In genomic region chr16:85750021-85750826, GRCh38 we compare ENCODE assay signal across 1 cellular context.
TF ChIP-seq lines count a peak whose summit lies in the region.

No MANE protein-coding gene starts in this region.

TF ChIP-seq in H1, 55 proteins besides CTCF, POLR2A, EP300 and RAD21 (continued from another document):
- peak; percentile 11; the same call in 1 of the 2 replicates for TF ChIP-seq BACH1 (IDR thresholded peaks at IDR 0.05; ENCODE audit: low read length)
